ENCODE assay signal across 16 cellular contexts in genomic region chr9:126298319-126298801, GRCh38. TPM values are rescaled to one million over a fixed set of nuclear protein-coding genes. Genes with fewer than 3 reads are reported as not detected.
DNase-seq lines count a peak whose midpoint lies in the region; ATAC-seq and TF ChIP-seq lines count a peak whose summit lies in the region.
"Had no signal": no experiment of that assay in that cellular context is flagged by ENCODE, and none has a peak within 500 bp of the region (broad histone marks: within the 10 kb centered on the region; RNA-seq: fewer than 3 reads in every experiment).

No MANE protein-coding gene starts in this region.

- H3K4me1 ChIP-seq in mucosa of descending colon (ENCODE audit: low read depth) = peaks cover 11% of the 10 kb centered on the region
- H3K4me1 ChIP-seq: adrenal gland had no signal

- no peak overlapping the region for H3K27ac Mint-ChIP-seq in T-cell
- H3K27ac Mint-ChIP-seq in activated CD4-positive, alpha-beta T cell treated with anti-CD3 and anti-CD28 coated beads, Interleukin-2, amount 10 ng/mL, durations not matched to agents 7 days and 5 days = no peak overlapping the region
- H3K27ac Mint-ChIP-seq: activated T-helper 1 cell treated with anti-CD3 and anti-CD28 coated beads, Interleukin-12 subunit alpha, Interleukin-12 subunit beta, Interleukin-2, Interleukin-4 antibody, amounts not matched to agents 30 ng/mL and 10 ng/mL and 1 ng/mL, durations not matched to agents 14 hours and 24 hours and 36 hours had no signal

- no peak overlapping the region for H3K4me3 Mint-ChIP-seq in T-cell
- no peak overlapping the region for H3K4me3 Mint-ChIP-seq in activated CD4-positive, alpha-beta T cell treated with anti-CD3 and anti-CD28 coated beads, Interleukin-2, amount 10 ng/mL, durations not matched to agents 7 days and 5 days
- H3K4me3 Mint-ChIP-seq: activated T-helper 1 cell treated with anti-CD3 and anti-CD28 coated beads, Interleukin-12 subunit alpha, Interleukin-12 subunit beta, Interleukin-2, Interleukin-4 antibody, amounts not matched to agents 30 ng/mL and 10 ng/mL and 1 ng/mL, durations not matched to agents 14 hours and 24 hours and 36 hours had no signal

- H3K4me1 Mint-ChIP-seq in T-cell = peaks cover 4 to 6% (median 5%) of the 10 kb centered on the region in 3 donors
- H3K4me1 Mint-ChIP-seq in activated CD4-positive, alpha-beta T cell treated with anti-CD3 and anti-CD28 coated beads, Interleukin-2, amount 10 ng/mL, durations not matched to agents 7 days and 5 days = peaks cover 8% of the 10 kb centered on the region

- TF ChIP-seq CTCF in mucosa of descending colon (IDR thresholded peaks at IDR 0.05) = no peak

- CTCF ChIA-PET in T-cell (lab: Charles Lee) = interaction anchor here in 1 of 2 donors (2.2 kb wide), 1 partner anchor 193 kb away, joined by 6 read pairs; no protein-coding TSS in a partner anchor
- CTCF ChIA-PET in activated CD4-positive, alpha-beta T cell treated with anti-CD3 and anti-CD28 coated beads, Interleukin-2, amount 10 ng/mL, durations not matched to agents 7 days and 5 days (lab: Charles Lee) = interaction anchor here (1.4 kb wide), 1 partner anchor 101 kb away, joined by 4 read pairs; no protein-coding TSS in a partner anchor

- H3K36me3 ChIP-seq in mucosa of descending colon (ENCODE audit: low read depth) = no peaks in the 10 kb centered on the region
- H3K36me3 ChIP-seq: adrenal gland, suprapubic skin had no signal

- POLR2A ChIA-PET in T-cell (lab: Charles Lee) = no interaction called here
- POLR2A ChIA-PET in activated CD4-positive, alpha-beta T cell treated with anti-CD3 and anti-CD28 coated beads, Interleukin-2, amount 10 ng/mL, durations not matched to agents 7 days and 5 days (lab: Charles Lee) = no interaction called here

- H3K4me3 ChIP-seq in mucosa of descending colon (no peak overlapping the region), skeletal muscle cell (ENCODE audit: low read depth, low read length) (no peak overlapping the region)
- H3K4me3 ChIP-seq: adrenal gland, SK-N-MC, suprapubic skin had no signal

- H3K36me3 Mint-ChIP-seq in T-cell = no peaks in the 10 kb centered on the region
- H3K36me3 Mint-ChIP-seq in activated CD4-positive, alpha-beta T cell treated with anti-CD3 and anti-CD28 coated beads, Interleukin-2, amount 10 ng/mL, durations not matched to agents 7 days and 5 days (ENCODE audit: low read depth) = no peaks in the 10 kb centered on the region

- H3K27ac ChIP-seq in cingulate gyrus (ENCODE audit: low read depth, low read length) = peak overlapping the region; percentile 97
- H3K27ac ChIP-seq: adrenal gland, KMS-11, SK-N-MC, suprapubic skin had no signal

- H3K27me3 Mint-ChIP-seq in T-cell = peaks cover 4 to 14% of the 10 kb centered on the region in 2 donors
- no peaks in the 10 kb centered on the region for H3K27me3 Mint-ChIP-seq in activated CD4-positive, alpha-beta T cell treated with anti-CD3 and anti-CD28 coated beads, Interleukin-2, amount 10 ng/mL, durations not matched to agents 7 days and 5 days

- DNase-seq in NCI-H1105 (lab: John Stamatoyannopoulos, UW) (peak; percentile 68), mucosa of descending colon (peak; percentile 61 to 78 (median 63)), skeletal muscle cell (ENCODE audit: low read depth) (peak; percentile 52), T-cell (no peak)
- no peak for DNase-seq in activated CD4-positive, alpha-beta T cell treated with anti-CD3 and anti-CD28 coated beads, Interleukin-2, amount 10 ng/mL, durations not matched to agents 7 days and 5 days
- DNase-seq: AML-193, cerebellar nuclear complex, foreskin melanocyte, NCI-H187 had no signal

- intact Hi-C loops in mucosa of descending colon (cut with DNase I, micrococcal nuclease) = no loop called here

- no peaks in the 10 kb centered on the region for H3K9me3 Mint-ChIP-seq in T-cell
- H3K9me3 Mint-ChIP-seq in activated CD4-positive, alpha-beta T cell treated with anti-CD3 and anti-CD28 coated beads, Interleukin-2, amount 10 ng/mL, durations not matched to agents 7 days and 5 days = no peaks in the 10 kb centered on the region
- H3K9me3 Mint-ChIP-seq: activated T-helper 1 cell treated with anti-CD3 and anti-CD28 coated beads, Interleukin-12 subunit alpha, Interleukin-12 subunit beta, Interleukin-2, Interleukin-4 antibody, amounts not matched to agents 30 ng/mL and 10 ng/mL and 1 ng/mL, durations not matched to agents 14 hours and 24 hours and 36 hours had no signal

- H3K9me3 ChIP-seq in mucosa of descending colon = no peaks in the 10 kb centered on the region
- H3K9me3 ChIP-seq: adrenal gland, suprapubic skin had no signal

- ATAC-seq in mucosa of descending colon (peak; percentile 93), T-cell (replicated peaks in 1 of 4) (no peak), HG02759 (IDR thresholded peaks at IDR 0.05; ENCODE audit: unreplicated experiment) (no peak)

RNA-seq across cellular contexts. Expression of gene MVB12B, which starts 28.3 kb away (rescaled TPM):
- total RNA-seq in mucosa of descending colon (10 to 100 TPM; 16.8 to 26.4 (median 21.6) TPM), T-cell (10 to 100 TPM in 3 of 5 donors, 1 to 10 TPM in 2; 8.2 to 25.2 (median 10.6) TPM)
- total RNA-seq in activated CD4-positive, alpha-beta T cell treated with anti-CD3 and anti-CD28 coated beads, Interleukin-2, amount 10 ng/mL, durations not matched to agents 7 days and 5 days = 1 to 10 TPM; 7.3 to 7.6 TPM

Comparison
In these comparisons a context has a peak if more than half of its experiments do, and no peak if none do; other contexts are left out.
1. DNase-seq: peak in NCI-H1105 (single experiment), mucosa of descending colon (3 of 3) and skeletal muscle cell (single experiment); none in T-cell (0 of 34) and activated CD4-positive, alpha-beta T cell treated with anti-CD3 and anti-CD28 coated beads, Interleukin-2, amount 10 ng/mL, durations not matched to agents 7 days and 5 days (single experiment).